30 cellular contexts compared by ENCODE assay signal in the genomic region with DNA sequence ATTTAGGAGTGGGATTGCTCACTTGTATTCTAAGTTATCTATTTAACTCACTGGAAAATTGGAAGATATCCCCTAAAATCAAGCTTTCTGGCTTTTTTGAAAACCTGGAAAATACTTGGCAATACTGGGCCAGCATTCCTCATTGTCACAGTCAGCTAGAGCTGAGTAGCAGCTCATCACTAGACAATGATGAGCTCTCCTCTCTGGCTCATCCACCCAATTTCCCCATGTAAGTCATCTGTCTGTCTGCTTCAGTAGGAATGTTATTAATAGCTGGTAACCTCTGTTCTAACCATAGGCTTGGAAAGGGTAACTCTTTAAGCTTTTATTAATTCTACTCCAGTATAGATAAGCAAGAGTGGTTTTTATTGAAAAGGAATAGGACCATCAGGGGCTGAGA.
"Had no signal": no experiment of that assay in that cellular context is flagged by ENCODE, and none has a peak within 500 bp of the region (broad histone marks: within the 10 kb centered on the region; RNA-seq: fewer than 3 reads in every experiment).

No MANE protein-coding gene starts in this region.

- H2AFZ ChIP-seq: PC-9 had no signal

- ATAC-seq: activated CD8-positive, alpha-beta memory T cell treated with anti-CD3 and anti-CD28 coated beads, Interleukin-2, amount 10 ng/mL, durations not matched to agents 7 days and 5 days; Right ventricle myocardium inferior; SK-N-SH treated with all-trans-retinoic acid at 6 μM for 48 hours had no signal

- H3K4me3 ChIP-seq: cardiac muscle cell, PC-9 had no signal

- H3K4me2 ChIP-seq: PC-9 had no signal

- H3K27ac ChIP-seq: cardiac muscle cell, PC-9, RWPE1, WERI-Rb-1 had no signal

- DNase-seq: activated CD4-positive, alpha-beta memory T cell treated with anti-CD3 and anti-CD28 coated beads, Interleukin-2, amount 10 ng/mL, durations not matched to agents 7 days and 5 days; activated CD4-positive, alpha-beta T cell treated with anti-CD3 and anti-CD28 coated beads for 1 hour; activated CD4-positive, alpha-beta T cell treated with anti-CD3 and anti-CD28 coated beads for 48 hours; activated CD4-positive, CD25-positive, alpha-beta regulatory T cell; activated CD8-positive, alpha-beta memory T cell treated with anti-CD3 and anti-CD28 coated beads for 24 hours; activated CD8-positive, alpha-beta memory T cell treated with anti-CD3 and anti-CD28 coated beads, Interleukin-2, amount 10 ng/mL, durations not matched to agents 7 days and 5 days; activated CD8-positive, alpha-beta memory T cell treated with anti-CD3 and anti-CD28 coated beads, Interleukin-2, amount 50 U/mL, for 48 hours; activated effector memory CD4-positive, alpha-beta T cell treated with Interleukin-2 at 50 U/mL for 16 hours; activated naive CD4-positive, alpha-beta T cell treated with anti-CD3 and anti-CD28 coated beads, Interleukin-2, amount 50 U/mL, for 16 hours; activated naive CD8-positive, alpha-beta T cell treated with anti-CD3 and anti-CD28 coated beads for 36 hours; activated T-cell treated with anti-CD3 and anti-CD28 coated beads, Interleukin-2, amount 50 U/mL, for 48 hours; amniotic stem cell; aorta; Karpas-422; NCI-H1105; NCI-H1417 treated with DMSO at 0.1 percent for 48 hours; NCI-H187 treated with DMSO at 0.1 percent for 48 hours; NCI-H2081; NCI-H345; NCI-H524 treated with DMSO at 0.1 percent for 48 hours; PC-9; SIG-M5; SW 1271; T-helper 1 cell; T1000; WERI-Rb-1 had no signal

- H3K36me3 ChIP-seq: cardiac muscle cell, WERI-Rb-1 had no signal

- H3K27me3 ChIP-seq: cardiac muscle cell had no signal
